In the genomic region with DNA sequence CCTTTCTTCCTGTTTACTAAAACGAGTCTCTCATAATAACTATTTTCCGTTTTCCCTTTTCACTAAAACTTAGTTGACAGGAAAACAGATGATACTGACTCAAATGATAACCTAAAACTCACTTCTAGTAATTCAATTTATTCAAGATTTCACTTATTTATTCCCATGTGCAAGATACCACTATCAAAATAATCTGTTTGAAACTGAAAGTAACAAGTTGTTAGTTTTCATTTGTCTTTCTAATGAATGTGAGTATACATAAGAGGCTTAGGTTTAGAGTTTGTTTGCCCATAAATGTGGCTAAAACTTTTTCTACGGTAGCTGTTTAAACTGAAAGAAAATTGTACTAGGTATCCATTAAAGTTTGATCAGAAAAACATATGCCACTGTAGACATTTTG, we compare ENCODE assay signal across 19 cellular contexts.
DNase-seq lines count a peak whose midpoint lies in the region; ATAC-seq and TF ChIP-seq lines count a peak whose summit lies in the region.
"Had no signal": no experiment of that assay in that cellular context is flagged by ENCODE, and none has a peak within 500 bp of the region (broad histone marks: within the 10 kb centered on the region; RNA-seq: fewer than 3 reads in every experiment).

No MANE protein-coding gene starts in this region.

- H3K9me3 ChIP-seq in CD8-positive, alpha-beta T cell (ENCODE audit: low read length) = no peaks in the 10 kb centered on the region
- no peaks in the 10 kb centered on the region for H3K9me3 ChIP-seq in ascending aorta
- H3K9me3 ChIP-seq: ovary had no signal

- no peaks in the 10 kb centered on the region for H3K27me3 ChIP-seq in CD8-positive, alpha-beta T cell (ENCODE audit: insufficient read depth, low read length)
- no peaks in the 10 kb centered on the region for H3K27me3 ChIP-seq in ascending aorta
- H3K27me3 ChIP-seq: ovary had no signal

- TF ChIP-seq CTCF in CD8-positive, alpha-beta T cell (IDR thresholded peaks at IDR 0.05) = no peak
- TF ChIP-seq CTCF in activated CD8-positive, alpha-beta T cell treated with anti-CD3 and anti-CD28 coated beads for 36 hours (IDR thresholded peaks at IDR 0.05) = no peak
- TF ChIP-seq CTCF in ascending aorta (IDR thresholded peaks at IDR 0.05) = no peak

- no peaks in the 10 kb centered on the region for H3K4me1 ChIP-seq in CD8-positive, alpha-beta T cell (ENCODE audit: insufficient read depth, low read length)
- H3K4me1 ChIP-seq in ascending aorta = no peaks in the 10 kb centered on the region

- no peaks in the 10 kb centered on the region for H3K36me3 ChIP-seq in CD8-positive, alpha-beta T cell (ENCODE audit: insufficient read depth, low read length)
- H3K36me3 ChIP-seq in ascending aorta = no peaks in the 10 kb centered on the region
- H3K36me3 ChIP-seq: ovary had no signal

- peaks cover 2% of the 10 kb centered on the region for H3K4me1 Mint-ChIP-seq in CD8-positive, alpha-beta T cell (ENCODE audit: low read depth)
- H3K4me1 Mint-ChIP-seq in activated CD8-positive, alpha-beta T cell treated with anti-CD3 and anti-CD28 coated beads for 36 hours (ENCODE audit: low read depth) = no peaks in the 10 kb centered on the region
- H3K4me1 Mint-ChIP-seq: B cell had no signal

- peak overlapping the region; percentile 1 for H3K4me3 Mint-ChIP-seq in CD8-positive, alpha-beta T cell
- peak overlapping the region; percentile 17 for H3K4me3 Mint-ChIP-seq in activated CD8-positive, alpha-beta T cell treated with anti-CD3 and anti-CD28 coated beads for 36 hours
- H3K4me3 Mint-ChIP-seq: B cell had no signal

- intact Hi-C loops in CD8-positive, alpha-beta T cell (cut with DNase I, micrococcal nuclease) = no loop called here
- intact Hi-C loops in activated CD8-positive, alpha-beta T cell treated with anti-CD3 and anti-CD28 coated beads for 36 hours (cut with micrococcal nuclease) = no loop called here
- intact Hi-C loops in ascending aorta (cut with DNase I) = no loop called here

- POLR2A ChIA-PET in CD8-positive, alpha-beta T cell (lab: Charles Lee) = no interaction called here
- POLR2A ChIA-PET in activated CD8-positive, alpha-beta T cell treated with anti-CD3 and anti-CD28 coated beads for 36 hours (lab: Charles Lee) = no interaction called here

- ATAC-seq in CD8-positive, alpha-beta T cell = no peak
- peak; percentile 69 for ATAC-seq in GM18517 (IDR thresholded peaks at IDR 0.05; ENCODE audit: unreplicated experiment)
- ATAC-seq in HG03175 (IDR thresholded peaks at IDR 0.05; ENCODE audit: unreplicated experiment) = peak; percentile 60
- ATAC-seq in activated CD8-positive, alpha-beta T cell treated with anti-CD3 and anti-CD28 coated beads for 36 hours = no peak
- ATAC-seq: HCT116, HepG2 had no signal

- H3K4me3 ChIP-seq in CD8-positive, alpha-beta T cell (ENCODE audit: low read depth, low read length) = no peak overlapping the region
- no peak overlapping the region for H3K4me3 ChIP-seq in ascending aorta
- H3K4me3 ChIP-seq: ovary had no signal

- no peaks in the 10 kb centered on the region for H3K36me3 Mint-ChIP-seq in CD8-positive, alpha-beta T cell
- no peaks in the 10 kb centered on the region for H3K36me3 Mint-ChIP-seq in activated CD8-positive, alpha-beta T cell treated with anti-CD3 and anti-CD28 coated beads for 36 hours (ENCODE audit: low read depth)

- H3K27me3 Mint-ChIP-seq in CD8-positive, alpha-beta T cell (ENCODE audit: low read depth) = no peaks in the 10 kb centered on the region
- H3K27me3 Mint-ChIP-seq in activated CD8-positive, alpha-beta T cell treated with anti-CD3 and anti-CD28 coated beads for 36 hours = no peaks in the 10 kb centered on the region
- H3K27me3 Mint-ChIP-seq: B cell had no signal

- H3K27ac ChIP-seq in CD8-positive, alpha-beta T cell (ENCODE audit: low read depth, low read length) = no peak overlapping the region
- no peak overlapping the region for H3K27ac ChIP-seq in ascending aorta
- H3K27ac ChIP-seq: ovary had no signal

- H3K9me3 Mint-ChIP-seq in CD8-positive, alpha-beta T cell = no peaks in the 10 kb centered on the region
- no peaks in the 10 kb centered on the region for H3K9me3 Mint-ChIP-seq in activated CD8-positive, alpha-beta T cell treated with anti-CD3 and anti-CD28 coated beads for 36 hours

- DNase-seq in CD8-positive, alpha-beta T cell = no peak
- no peak for DNase-seq in activated CD8-positive, alpha-beta T cell treated with anti-CD3 and anti-CD28 coated beads for 36 hours
- no peak for DNase-seq in GF-D8 (lab: John Stamatoyannopoulos, UW)
- DNase-seq in stimulated activated CD4-positive, alpha-beta T cell treated with anti-CD3 and anti-CD28 coated beads, Interleukin-2, amount 100 ng/mL, for 24 hours = no peak
- no peak for DNase-seq in mucosa of gallbladder (ENCODE audit: low spot score)
- no peak for DNase-seq in ascending aorta (ENCODE audit: low spot score in 2 of 2)
- DNase-seq: anterior cingulate cortex; DMS53; foreskin fibroblast; hypothalamus; NCI-H2081; NCI-H524 treated with DMSO at 0.1 percent for 48 hours; ovary; stimulated activated CD4-positive, alpha-beta T cell treated with anti-CD3 and anti-CD28 coated beads, Interleukin-4, amount 100 ng/mL, for 4 hours had no signal

- CTCF ChIA-PET in CD8-positive, alpha-beta T cell (lab: Charles Lee) = no interaction called here
- CTCF ChIA-PET in activated CD8-positive, alpha-beta T cell treated with anti-CD3 and anti-CD28 coated beads for 36 hours (lab: Charles Lee) = no interaction called here

- no peak overlapping the region for H3K27ac Mint-ChIP-seq in CD8-positive, alpha-beta T cell
- no peak overlapping the region for H3K27ac Mint-ChIP-seq in activated CD8-positive, alpha-beta T cell treated with anti-CD3 and anti-CD28 coated beads for 36 hours
- H3K27ac Mint-ChIP-seq: B cell had no signal

Comparison
In these comparisons a context has a peak if more than half of its experiments do, and no peak if none do; other contexts are left out.
1. ATAC-seq: peak in GM18517 (single experiment) and HG03175 (single experiment); none in CD8-positive, alpha-beta T cell (single experiment) and activated CD8-positive, alpha-beta T cell treated with anti-CD3 and anti-CD28 coated beads for 36 hours (single experiment).